In genomic region chr2:150548527-150548926, GRCh38 we compare ENCODE assay signal across 12 cellular contexts.
DNase-seq lines count a peak whose midpoint lies in the region; ATAC-seq, FAIRE-seq and TF ChIP-seq lines count a peak whose summit lies in the region.
"Had no signal": no experiment of that assay in that cellular context is flagged by ENCODE, and none has a peak within 500 bp of the region (broad histone marks: within the 10 kb centered on the region; RNA-seq: fewer than 3 reads in every experiment).

No MANE protein-coding gene starts in this region.

- H3K27me3 Mint-ChIP-seq in activated CD4-positive, alpha-beta T cell treated with anti-CD3 and anti-CD28 coated beads for 36 hours = no peaks in the 10 kb centered on the region
- no peaks in the 10 kb centered on the region for H3K27me3 Mint-ChIP-seq in type B pancreatic cell

- peak; percentile 7 for DNase-seq in activated CD4-positive, alpha-beta T cell treated with anti-CD3 and anti-CD28 coated beads for 36 hours
- no peak for DNase-seq in activated CD4-positive, alpha-beta T cell treated with anti-CD3 and anti-CD28 coated beads, Interleukin-2, amount 50 U/mL, for 4 hours
- DNase-seq in LNCaP clone FGC (ENCODE audit: low read depth) = no peak
- DNase-seq in bronchial epithelial cell (ENCODE audit: low read depth) = no peak
- DNase-seq in type B pancreatic cell (ENCODE audit: extremely low spot score, unreplicated experiment) = no peak
- DNase-seq in SKM-1 (lab: John Stamatoyannopoulos, UW; ENCODE audit: unreplicated experiment) = no peak
- DNase-seq in medulla oblongata (ENCODE audit: extremely low spot score) = no peak
- DNase-seq: CD8-positive, alpha-beta T cell; stomach had no signal

- no peak overlapping the region for H3K27ac Mint-ChIP-seq in activated CD4-positive, alpha-beta T cell treated with anti-CD3 and anti-CD28 coated beads for 36 hours
- no peak overlapping the region for H3K27ac Mint-ChIP-seq in type B pancreatic cell
- H3K27ac Mint-ChIP-seq: CD8-positive, alpha-beta T cell; T-helper 2 cell treated with Interferon-gamma antibody and Interleukin-4, amounts not matched to agents 5 μg/mL and 100 μg/mL, for 36 hours had no signal

- no peak for FAIRE-seq in bronchial epithelial cell (lab: Jason Lieb, UNC)
- FAIRE-seq: colon had no signal

- intact Hi-C loops in activated CD4-positive, alpha-beta T cell treated with anti-CD3 and anti-CD28 coated beads for 36 hours (cut with DNase I, micrococcal nuclease) = no loop called here

- H3K4me3 ChIP-seq in LNCaP clone FGC (ENCODE audit: low read depth, low read length) = no peak overlapping the region
- no peak overlapping the region for H3K4me3 ChIP-seq in bronchial epithelial cell (ENCODE audit: low read depth, low read length)
- H3K4me3 ChIP-seq: stomach had no signal

- no peaks in the 10 kb centered on the region for H3K36me3 Mint-ChIP-seq in activated CD4-positive, alpha-beta T cell treated with anti-CD3 and anti-CD28 coated beads for 36 hours (ENCODE audit: low read depth)
- no peaks in the 10 kb centered on the region for H3K36me3 Mint-ChIP-seq in type B pancreatic cell
- H3K36me3 Mint-ChIP-seq: CD8-positive, alpha-beta T cell had no signal

- TF ChIP-seq CTCF in LNCaP clone FGC (IDR thresholded peaks at IDR 0.05; ENCODE audit: control insufficient read depth, extremely low read depth, insufficient read depth) = peak; percentile 44
- TF ChIP-seq CTCF in bronchial epithelial cell (IDR thresholded peaks at IDR 0.05; ENCODE audit: insufficient read depth, low read length, severe bottlenecking) = peak; percentile 44
- peak; percentile 67 for TF ChIP-seq CTCF in type B pancreatic cell (conservative IDR thresholded peaks at IDR 0.05)

- H3K36me3 ChIP-seq in bronchial epithelial cell (ENCODE audit: control insufficient read depth, insufficient read depth, low read length) = no peaks in the 10 kb centered on the region
- H3K36me3 ChIP-seq: stomach had no signal

- no peaks in the 10 kb centered on the region for H3K9me3 Mint-ChIP-seq in activated CD4-positive, alpha-beta T cell treated with anti-CD3 and anti-CD28 coated beads for 36 hours (ENCODE audit: low read depth)
- peaks cover 3% of the 10 kb centered on the region for H3K9me3 Mint-ChIP-seq in type B pancreatic cell
- H3K9me3 Mint-ChIP-seq: CD8-positive, alpha-beta T cell; T-helper 2 cell treated with Interferon-gamma antibody and Interleukin-4, amounts not matched to agents 5 μg/mL and 100 μg/mL, for 36 hours had no signal

- POLR2A ChIA-PET in activated CD4-positive, alpha-beta T cell treated with anti-CD3 and anti-CD28 coated beads for 36 hours (lab: Charles Lee) = no interaction called here

- no peak overlapping the region for H3K4me3 Mint-ChIP-seq in activated CD4-positive, alpha-beta T cell treated with anti-CD3 and anti-CD28 coated beads for 36 hours
- H3K4me3 Mint-ChIP-seq in type B pancreatic cell = no peak overlapping the region
- H3K4me3 Mint-ChIP-seq: CD8-positive, alpha-beta T cell; T-helper 2 cell treated with Interferon-gamma antibody and Interleukin-4, amounts not matched to agents 5 μg/mL and 100 μg/mL, for 36 hours had no signal

- ATAC-seq in activated CD4-positive, alpha-beta T cell treated with anti-CD3 and anti-CD28 coated beads for 36 hours = no peak
- ATAC-seq in GM21447 (IDR thresholded peaks at IDR 0.05; ENCODE audit: unreplicated experiment) = no peak
- ATAC-seq: CD8-positive, alpha-beta T cell had no signal

- no peaks in the 10 kb centered on the region for H3K4me1 Mint-ChIP-seq in activated CD4-positive, alpha-beta T cell treated with anti-CD3 and anti-CD28 coated beads for 36 hours
- H3K4me1 Mint-ChIP-seq in type B pancreatic cell (ENCODE audit: unreplicated experiment) = no peaks in the 10 kb centered on the region

- CTCF ChIA-PET in activated CD4-positive, alpha-beta T cell treated with anti-CD3 and anti-CD28 coated beads for 36 hours (lab: Charles Lee) = interaction anchor here (0.5 to 0.7 kb wide), 3 partner anchors 8 to 201 kb away, joined by 3 to 5 read pairs (median 3); no protein-coding TSS in a partner anchor

- no peaks in the 10 kb centered on the region for H3K27me3 ChIP-seq in bronchial epithelial cell (ENCODE audit: control insufficient read depth, insufficient read depth, low read length)
- H3K27me3 ChIP-seq: stomach had no signal
